In the genomic region with DNA sequence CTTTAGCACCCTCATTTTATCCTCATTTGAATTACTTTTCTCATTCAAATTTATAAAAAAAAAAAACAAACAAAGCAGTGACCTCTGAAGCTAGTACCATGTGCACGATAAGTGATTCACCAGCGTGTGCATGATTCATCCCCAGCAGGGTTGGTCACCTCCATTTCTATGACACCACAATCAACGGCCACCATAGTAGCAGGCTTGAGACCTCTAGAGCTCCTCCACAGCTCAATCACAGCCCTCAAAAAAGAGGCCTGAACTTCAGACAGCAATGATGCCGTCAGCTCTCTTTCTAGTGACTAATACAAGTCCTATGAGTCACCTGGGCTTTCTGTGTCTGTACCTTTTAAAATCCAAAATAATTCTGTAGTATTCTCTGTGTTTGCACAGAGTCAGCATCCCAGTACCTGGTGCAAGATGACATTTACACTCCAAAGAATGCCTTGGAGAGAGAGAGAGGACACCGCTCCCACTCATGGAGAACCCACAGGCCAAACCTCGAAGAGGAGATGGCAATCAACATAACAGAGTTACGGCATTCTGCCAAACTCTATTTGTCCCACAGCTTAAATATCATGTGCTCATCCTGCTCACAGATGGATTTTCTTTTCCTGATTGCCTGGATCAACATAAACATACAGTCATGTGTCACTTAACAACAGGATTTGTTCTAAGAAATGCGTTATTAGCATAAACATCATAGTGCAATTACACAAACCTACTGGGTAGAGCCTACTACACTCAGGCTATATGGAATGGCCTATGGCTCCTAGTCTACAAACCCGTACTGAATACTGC, we compare ENCODE assay signal across 12 cellular contexts. TPM values are rescaled to one million over a fixed set of nuclear protein-coding genes. Genes with fewer than 3 reads are reported as not detected.
DNase-seq lines count a peak whose midpoint lies in the region; ATAC-seq and TF ChIP-seq lines count a peak whose summit lies in the region.
"Had no signal": no experiment of that assay in that cellular context is flagged by ENCODE, and none has a peak within 500 bp of the region (broad histone marks: within the 10 kb centered on the region; RNA-seq: fewer than 3 reads in every experiment).

No MANE protein-coding gene starts in this region.

- TF ChIP-seq CTCF in IMR-90 (conservative IDR thresholded peaks at IDR 0.05; ENCODE audit: low read depth, low read length) (no peak), gastrocnemius medialis (IDR thresholded peaks at IDR 0.05 in 4 of 5, conservative IDR thresholded peaks at IDR 0.05 in 1 of 5) (no peak)

- intact Hi-C loops in IMR-90 (cut with micrococcal nuclease): no loop called here
- intact Hi-C loops in left colon (cut with DNase I, micrococcal nuclease): no loop called here
- intact Hi-C loops in gastrocnemius medialis (cut with DNase I; ENCODE audit: low total_unique reads): no loop called here

- H3K9ac ChIP-seq in IMR-90 (ENCODE audit: low read depth, low read length): no peak overlapping the region
- H3K9ac ChIP-seq: BLaER1 treated with 17β-estradiol and CSF1 and Interleukin-3, amounts not matched to agents 10 nM and 100 nM had no signal

- WGBS in IMR-90 (ENCODE audit: extremely low coverage in 2 of 2, insufficient read length in 1 of 2), 2 experiments: no CpG with 5 or more reads among the region's 9 CpGs

- no peaks in the 10 kb centered on the region for H3K9me1 ChIP-seq in IMR-90 (ENCODE audit: insufficient read depth, low read length)

- H2AK9ac ChIP-seq in IMR-90 (replicated peaks; ENCODE audit: low read depth, low read length, poor library complexity): no peak overlapping the region

- no peak overlapping the region for H2BK120ac ChIP-seq in IMR-90 (ENCODE audit: low read depth, low read length)

- H3K27ac ChIP-seq in IMR-90 (ENCODE audit: insufficient read depth, low read length) (no peak overlapping the region), gastrocnemius medialis (no peak overlapping the region)
- H3K27ac ChIP-seq: BLaER1 treated with 17β-estradiol and CSF1 and Interleukin-3, amounts not matched to agents 10 nM and 100 nM; vagina had no signal

- no peak overlapping the region for H3K14ac ChIP-seq in IMR-90 (replicated peaks; ENCODE audit: low read depth, low read length)

- POLR2A ChIA-PET in IMR-90 (lab: Charles Lee; ENCODE audit: unreplicated experiment): no interaction called here

- DNase-seq in Daoy (ENCODE audit: low read depth) (peak; percentile 82), IMR-90 (peak; percentile 40), islet precursor cell (peak; percentile 81), left colon (no peak), HAP-1 (ENCODE audit: low spot score in 2 of 2) (no peak), gastrocnemius medialis (no peak)
- DNase-seq in activated naive CD4-positive, alpha-beta T cell (lab: John Stamatoyannopoulos, UW): no peak
- DNase-seq: activated CD4-positive, alpha-beta T cell treated with anti-CD3 and anti-CD28 coated beads for 1 hour had no signal

- H3K4ac ChIP-seq in IMR-90 (ENCODE audit: low read depth, low read length): no peak overlapping the region

- peak; percentile 54 for ATAC-seq in GM21619 (IDR thresholded peaks at IDR 0.05; ENCODE audit: unreplicated experiment)
- ATAC-seq in IMR-90 (ENCODE audit: low read depth): peak; percentile 32
- no peak for ATAC-seq in left colon
- ATAC-seq in gastrocnemius medialis: no peak

- H2AFZ ChIP-seq in IMR-90 (replicated peaks; ENCODE audit: low read length, poor library complexity): no peak overlapping the region

- H4K8ac ChIP-seq in IMR-90 (ENCODE audit: low read depth in 2 of 2, low read length in 2 of 2): no peak overlapping the region

- H4K20me1 ChIP-seq in IMR-90 (ENCODE audit: insufficient read depth, low read length): no peaks in the 10 kb centered on the region
- H4K20me1 ChIP-seq: BLaER1 treated with 17β-estradiol and CSF1 and Interleukin-3, amounts not matched to agents 10 nM and 100 nM had no signal

- no peak overlapping the region for H3K56ac ChIP-seq in IMR-90 (ENCODE audit: extremely low read depth, insufficient read depth, low read length)

- in situ Hi-C loops in IMR-90 (cut with MboI; ENCODE audit: low sequenced_read_pairs): no loop called here
- in situ Hi-C loops in HAP-1 (cut with MboI; ENCODE audit: low sequenced_read_pairs): no loop called here
- in situ Hi-C loops in gastrocnemius medialis (cut with MboI; ENCODE audit: low sequenced_read_pairs in 4 of 4): no loop called here

- CTCF ChIA-PET in IMR-90 (lab: Yijun Ruan, JAX): no interaction called here

- H3K9me3 ChIP-seq in IMR-90 (ENCODE audit: control insufficient read depth, insufficient read depth, low read length) (no peaks in the 10 kb centered on the region), HAP-1 (no peaks in the 10 kb centered on the region), gastrocnemius medialis (no peaks in the 10 kb centered on the region)
- H3K9me3 ChIP-seq: vagina had no signal

- no peak overlapping the region for H3K4me2 ChIP-seq in IMR-90 (ENCODE audit: low read depth, low read length)
- H3K4me2 ChIP-seq: BLaER1 treated with 17β-estradiol and CSF1 and Interleukin-3, amounts not matched to agents 10 nM and 100 nM had no signal

- H3K4me3 ChIP-seq in IMR-90 (ENCODE audit: insufficient read depth, low read depth, low read length) (no peak overlapping the region), HAP-1 (no peak overlapping the region), gastrocnemius medialis (no peak overlapping the region)
- H3K4me3 ChIP-seq: BLaER1 treated with 17β-estradiol and CSF1 and Interleukin-3, amounts not matched to agents 10 nM and 100 nM; vagina had no signal

- H3K27me3 ChIP-seq in IMR-90 (ENCODE audit: control insufficient read depth, insufficient read depth, low read length) (no peaks in the 10 kb centered on the region), HAP-1 (ENCODE audit: low read depth) (no peaks in the 10 kb centered on the region), gastrocnemius medialis (no peaks in the 10 kb centered on the region)
- H3K27me3 ChIP-seq: BLaER1 treated with 17β-estradiol and CSF1 and Interleukin-3, amounts not matched to agents 10 nM and 100 nM; vagina had no signal

- no peak overlapping the region for H4K91ac ChIP-seq in IMR-90 (ENCODE audit: insufficient read depth, low read depth, low read length)

- H2BK15ac ChIP-seq in IMR-90 (ENCODE audit: low read depth, low read length): no peak overlapping the region

- no peak for TF ChIP-seq POLR2A in IMR-90 (IDR thresholded peaks at IDR 0.05; ENCODE audit: low read depth, low read length)
- TF ChIP-seq POLR2A in gastrocnemius medialis (IDR thresholded peaks at IDR 0.05): no peak

- H2AK5ac ChIP-seq in IMR-90 (ENCODE audit: low read depth, low read length): no peak overlapping the region

- no peak overlapping the region for H3K18ac ChIP-seq in IMR-90 (ENCODE audit: low read depth, low read length)

- no TSS peak for BruUV-seq in IMR-90 (replicated peaks; lab: Mats Ljungman, UMichigan)

- no peak for TF ChIP-seq RAD21 in IMR-90 (IDR thresholded peaks at IDR 0.05; ENCODE audit: low read length)

- H3K4me1 ChIP-seq in IMR-90 (ENCODE audit: control insufficient read depth, insufficient read depth, low read length): no peaks in the 10 kb centered on the region
- H3K4me1 ChIP-seq in HAP-1: no peaks in the 10 kb centered on the region
- no peaks in the 10 kb centered on the region for H3K4me1 ChIP-seq in gastrocnemius medialis
- H3K4me1 ChIP-seq: BLaER1 treated with 17β-estradiol and CSF1 and Interleukin-3, amounts not matched to agents 10 nM and 100 nM; vagina had no signal

- H3K23ac ChIP-seq in IMR-90 (ENCODE audit: low read depth, low read length): no peak overlapping the region

- H3K79me1 ChIP-seq in IMR-90 (ENCODE audit: low read depth in 1 of 2, low read length in 2 of 2): no peaks in the 10 kb centered on the region

- dilution Hi-C loops in IMR-90 (cut with HindIII; ENCODE audit: low sequenced_read_pairs, unreplicated experiment): no loop called here

- no peak overlapping the region for H2BK20ac ChIP-seq in IMR-90 (ENCODE audit: low read depth, low read length)

- H4K5ac ChIP-seq in IMR-90 (ENCODE audit: low read depth, low read length): no peak overlapping the region

- H2BK5ac ChIP-seq in IMR-90 (ENCODE audit: low read depth, low read length, poor library complexity, severe bottlenecking): no peak overlapping the region

- H3K36me3 ChIP-seq in IMR-90 (ENCODE audit: control insufficient read depth, insufficient read depth, low read length): no peaks in the 10 kb centered on the region
- H3K36me3 ChIP-seq in HAP-1 (replicated peaks): no peaks in the 10 kb centered on the region
- no peaks in the 10 kb centered on the region for H3K36me3 ChIP-seq in gastrocnemius medialis
- H3K36me3 ChIP-seq: BLaER1 treated with 17β-estradiol and CSF1 and Interleukin-3, amounts not matched to agents 10 nM and 100 nM; vagina had no signal

TF ChIP-seq in IMR-90, 13 proteins besides CTCF, POLR2A, EP300 and RAD21 (continues in another document):
- TF ChIP-seq RCOR1 (IDR thresholded peaks at IDR 0.05; ENCODE audit: insufficient replicate concordance, low read length) (no peak), CHD1 (IDR thresholded peaks at IDR 0.05; ENCODE audit: low read depth, low read length) (no peak), NFE2L2 (IDR thresholded peaks at IDR 0.05; ENCODE audit: low read depth, low read length) (no peak)
- TF ChIP-seq, protein P1, sequence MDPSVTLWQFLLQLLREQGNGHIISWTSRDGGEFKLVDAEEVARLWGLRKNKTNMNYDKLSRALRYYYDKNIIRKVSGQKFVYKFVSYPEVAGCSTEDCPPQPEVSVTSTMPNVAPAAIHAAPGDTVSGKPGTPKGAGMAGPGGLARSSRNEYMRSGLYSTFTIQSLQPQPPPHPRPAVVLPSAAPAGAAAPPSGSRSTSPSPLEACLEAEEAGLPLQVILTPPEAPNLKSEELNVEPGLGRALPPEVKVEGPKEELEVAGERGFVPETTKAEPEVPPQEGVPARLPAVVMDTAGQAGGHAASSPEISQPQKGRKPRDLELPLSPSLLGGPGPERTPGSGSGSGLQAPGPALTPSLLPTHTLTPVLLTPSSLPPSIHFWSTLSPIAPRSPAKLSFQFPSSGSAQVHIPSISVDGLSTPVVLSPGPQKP (IDR thresholded peaks at IDR 0.05; ENCODE audit: borderline replicate concordance, low read depth, low read length): no peak
- TF ChIP-seq, protein P2, sequence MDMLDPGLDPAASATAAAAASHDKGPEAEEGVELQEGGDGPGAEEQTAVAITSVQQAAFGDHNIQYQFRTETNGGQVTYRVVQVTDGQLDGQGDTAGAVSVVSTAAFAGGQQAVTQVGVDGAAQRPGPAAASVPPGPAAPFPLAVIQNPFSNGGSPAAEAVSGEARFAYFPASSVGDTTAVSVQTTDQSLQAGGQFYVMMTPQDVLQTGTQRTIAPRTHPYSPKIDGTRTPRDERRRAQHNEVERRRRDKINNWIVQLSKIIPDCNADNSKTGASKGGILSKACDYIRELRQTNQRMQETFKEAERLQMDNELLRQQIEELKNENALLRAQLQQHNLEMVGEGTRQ (IDR thresholded peaks at IDR 0.05; ENCODE audit: low read depth, low read length): no peak

RNA-seq across cellular contexts. Expression of a gene that starts 58.7 kb away (rescaled TPM):
- 2.8 and 3.4 TPM in 2 replicates for total RNA-seq in Daoy (2014; rRNA removed; shearing (Covaris generic))
- total RNA-seq in IMR-90 (2012; rRNA removed) (under 0.01 TPM in 1 of 2 replicates, not detected in the other), left colon (1 to 10 TPM; 4.9 to 6.5 TPM), gastrocnemius medialis (1 to 10 TPM in 1 of 4 donors, under 1 TPM in 3; 0.40 to 3.8 (median 0.76) TPM)
- 0.02 and 0.03 TPM in 2 replicates for polyA plus RNA-seq in IMR-90 (2012; rRNA removed)
- polyA plus RNA-seq in IMR-90 (2012; cell fraction: cytosol; rRNA removed): 0.01 TPM in 1 of 2 replicates, not detected in the other
- 0.01 TPM in 2 replicates for polyA plus RNA-seq in IMR-90 (2012; cell fraction: nucleus; rRNA removed; ENCODE audit: low replicate concordance)
- total RNA-seq: OCI-LY7 had no signal

Comparison
In these comparisons a context has a peak if more than half of its experiments do, and no peak if none do; other contexts are left out.
1. DNase-seq: peak in Daoy (single experiment), IMR-90 (single experiment) and islet precursor cell (single experiment); none in left colon (0 of 2), HAP-1 (0 of 2), gastrocnemius medialis (0 of 2) and activated naive CD4-positive, alpha-beta T cell (0 of 4).
2. ATAC-seq: peak in GM21619 (single experiment) and IMR-90 (single experiment); none in left colon (single experiment) and gastrocnemius medialis (0 of 2).